23 cellular contexts compared by ENCODE assay signal in the genomic region with DNA sequence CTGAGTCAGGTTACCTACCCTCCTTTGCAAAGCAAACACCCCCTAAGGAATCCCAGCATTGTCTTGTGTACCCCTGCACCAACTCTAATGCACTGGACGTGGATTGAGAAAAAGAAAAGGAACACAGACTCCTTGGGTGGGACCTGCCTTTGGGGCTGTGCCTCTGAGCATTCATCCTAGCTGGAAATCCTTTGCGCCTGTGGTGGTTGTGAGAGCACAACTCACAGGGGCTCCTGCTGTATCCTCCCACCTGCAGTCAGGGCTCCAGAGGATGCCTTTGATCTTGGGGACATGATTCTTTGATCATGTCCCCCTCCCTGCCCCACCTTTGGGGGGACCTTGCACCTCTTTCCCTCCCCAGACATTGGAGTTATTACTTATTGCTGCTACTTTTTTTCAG.
DNase-seq lines count a peak whose midpoint lies in the region; ATAC-seq and TF ChIP-seq lines count a peak whose summit lies in the region.
"Had no signal": no experiment of that assay in that cellular context is flagged by ENCODE, and none has a peak within 500 bp of the region (broad histone marks: within the 10 kb centered on the region; RNA-seq: fewer than 3 reads in every experiment).

No MANE protein-coding gene starts in this region.

- intact Hi-C loops in psoas muscle (cut with DNase I) = no loop called here

- no peak overlapping the region for H3K4me3 ChIP-seq in endodermal cell (ENCODE audit: low read length)
- H3K4me3 ChIP-seq in psoas muscle = no peak overlapping the region
- H3K4me3 ChIP-seq in skeletal muscle tissue (ENCODE audit: low read length in 3 of 3) = no peak overlapping the region
- H3K4me3 ChIP-seq: A549; BLaER1 treated with 17β-estradiol and CSF1 and Interleukin-3, amounts not matched to agents 10 nM and 100 nM; GM23248 had no signal

- 83 to 90% methylated on average over 1 to 2 of the region's 2 CpGs for WGBS in endodermal cell (ENCODE audit: insufficient coverage in 1 of 2, insufficient read length in 1 of 2), 2 experiments
- WGBS in psoas muscle, 3 donors = 84 to 96% (median 85%) methylated on average over 2 of the region's 2 CpGs

- H3K27me3 ChIP-seq in endodermal cell (ENCODE audit: control insufficient read depth, insufficient read depth, low read length, poor library complexity, severe bottlenecking) (peaks cover 14% of the 10 kb centered on the region), psoas muscle (ENCODE audit: insufficient read depth in 3 of 3, low read length in 2 of 3) (no peaks in the 10 kb centered on the region), skeletal muscle tissue (ENCODE audit: control insufficient read depth in 3 of 3, insufficient read depth in 3 of 3, low read length in 3 of 3) (no peaks in the 10 kb centered on the region)
- H3K27me3 ChIP-seq: BLaER1 treated with 17β-estradiol and CSF1 and Interleukin-3, amounts not matched to agents 10 nM and 100 nM had no signal

- peak; percentile 37 for DNase-seq in activated CD8-positive, alpha-beta memory T cell treated with anti-CD3 and anti-CD28 coated beads, Interleukin-2, amount 50 U/mL, for 48 hours
- no peak for DNase-seq in activated CD8-positive, alpha-beta memory T cell treated with anti-CD3 and anti-CD28 coated beads, Interleukin-2, amount 10 ng/mL, durations not matched to agents 7 days and 5 days
- DNase-seq in endodermal cell = peak; percentile 33
- DNase-seq in psoas muscle = no peak
- no peak for DNase-seq in NCI-H446 treated with DMSO at 0.1 percent for 48 hours (lab: John Stamatoyannopoulos, UW)
- DNase-seq in T-cell = no peak
- DNase-seq: 8988T; ACHN; AML-193; BE2C; Calu3; CD4-positive, alpha-beta T cell; COR-L47; DMS53; GF-D8; GM23248; H7 had no signal

- H3K4me1 ChIP-seq in endodermal cell (ENCODE audit: control insufficient read depth, insufficient read depth, low read length) (no peaks in the 10 kb centered on the region), psoas muscle (peaks cover 21% of the 10 kb centered on the region), skeletal muscle tissue (ENCODE audit: control insufficient read depth in 3 of 3, insufficient read depth in 3 of 3, low read length in 3 of 3) (peaks cover 20 to 47% (median 27%) of the 10 kb centered on the region in 3 donors)
- H3K4me1 ChIP-seq: A549, BE2C had no signal

- H3K9ac ChIP-seq in endodermal cell (ENCODE audit: extremely low read depth, low read length, poor library complexity, severe bottlenecking) (no peak overlapping the region), skeletal muscle tissue (ENCODE audit: low read depth in 1 of 3, low read length in 3 of 3) (no peak overlapping the region)
- H3K9ac ChIP-seq: BLaER1 treated with 17β-estradiol and CSF1 and Interleukin-3, amounts not matched to agents 10 nM and 100 nM; GM23248 had no signal

- no peak overlapping the region for H3K27ac ChIP-seq in endodermal cell (ENCODE audit: low read depth, low read length)
- H3K27ac ChIP-seq in psoas muscle = peak overlapping the region; percentile 14
- peak overlapping the region; percentile 89 for H3K27ac ChIP-seq in skeletal muscle tissue (ENCODE audit: low read depth, low read length)
- H3K27ac ChIP-seq: A549; BLaER1 treated with 17β-estradiol and CSF1 and Interleukin-3, amounts not matched to agents 10 nM and 100 nM; GM23248 had no signal

- peaks cover 8% of the 10 kb centered on the region for H3K4me1 Mint-ChIP-seq in activated CD8-positive, alpha-beta memory T cell treated with anti-CD3 and anti-CD28 coated beads, Interleukin-2, amount 10 ng/mL, durations not matched to agents 7 days and 5 days
- H3K4me1 Mint-ChIP-seq in endodermal cell (peaks cover 7% of the 10 kb centered on the region), T-cell (no peaks in the 10 kb centered on the region)

- H3K27me3 Mint-ChIP-seq in activated CD8-positive, alpha-beta memory T cell treated with anti-CD3 and anti-CD28 coated beads, Interleukin-2, amount 10 ng/mL, durations not matched to agents 7 days and 5 days = peaks cover 30% of the 10 kb centered on the region
- H3K27me3 Mint-ChIP-seq in endodermal cell (ENCODE audit: insufficient read depth) (peaks cover 40% of the 10 kb centered on the region), T-cell (peaks cover 14 to 20% of the 10 kb centered on the region in 2 donors)

- H3K9me3 ChIP-seq in endodermal cell (ENCODE audit: control insufficient read depth, low read length) = no peaks in the 10 kb centered on the region
- H3K9me3 ChIP-seq in psoas muscle = no peaks in the 10 kb centered on the region
- H3K9me3 ChIP-seq in skeletal muscle tissue (ENCODE audit: control insufficient read depth in 3 of 3, low read length in 3 of 3) = no peaks in the 10 kb centered on the region
- H3K9me3 ChIP-seq: A549; BE2C; BLaER1 treated with 17β-estradiol and CSF1 and Interleukin-3, amounts not matched to agents 10 nM and 100 nM had no signal

- H3K9me3 Mint-ChIP-seq in activated CD8-positive, alpha-beta memory T cell treated with anti-CD3 and anti-CD28 coated beads, Interleukin-2, amount 10 ng/mL, durations not matched to agents 7 days and 5 days (ENCODE audit: low read depth) = no peaks in the 10 kb centered on the region
- H3K9me3 Mint-ChIP-seq in endodermal cell (no peaks in the 10 kb centered on the region), T-cell (no peaks in the 10 kb centered on the region)
- H3K9me3 Mint-ChIP-seq: CD4-positive, alpha-beta T cell had no signal

- no peak overlapping the region for H3K27ac Mint-ChIP-seq in activated CD8-positive, alpha-beta memory T cell treated with anti-CD3 and anti-CD28 coated beads, Interleukin-2, amount 10 ng/mL, durations not matched to agents 7 days and 5 days
- H3K27ac Mint-ChIP-seq in endodermal cell (no peak overlapping the region), T-cell (no peak overlapping the region)
- H3K27ac Mint-ChIP-seq: CD4-positive, alpha-beta T cell had no signal

- H3K36me3 Mint-ChIP-seq in activated CD8-positive, alpha-beta memory T cell treated with anti-CD3 and anti-CD28 coated beads, Interleukin-2, amount 10 ng/mL, durations not matched to agents 7 days and 5 days = no peaks in the 10 kb centered on the region
- H3K36me3 Mint-ChIP-seq in endodermal cell (ENCODE audit: low read depth) (no peaks in the 10 kb centered on the region), T-cell (no peaks in the 10 kb centered on the region)
- H3K36me3 Mint-ChIP-seq: CD14-positive monocyte had no signal

- ATAC-seq in activated CD8-positive, alpha-beta memory T cell treated with anti-CD3 and anti-CD28 coated beads, Interleukin-2, amount 10 ng/mL, durations not matched to agents 7 days and 5 days = no peak
- no peak for ATAC-seq in psoas muscle
- no peak for ATAC-seq in GM18868 (IDR thresholded peaks at IDR 0.05; ENCODE audit: unreplicated experiment)
- no peak for ATAC-seq in T-cell (replicated peaks in 1 of 4)
- ATAC-seq: A549, HCT116 had no signal

- no peak overlapping the region for H3K4me3 Mint-ChIP-seq in activated CD8-positive, alpha-beta memory T cell treated with anti-CD3 and anti-CD28 coated beads, Interleukin-2, amount 10 ng/mL, durations not matched to agents 7 days and 5 days
- H3K4me3 Mint-ChIP-seq in endodermal cell (no peak overlapping the region), T-cell (no peak overlapping the region)
- H3K4me3 Mint-ChIP-seq: CD4-positive, alpha-beta T cell had no signal

- H3K36me3 ChIP-seq in endodermal cell (ENCODE audit: control insufficient read depth, insufficient read depth, low read length) (no peaks in the 10 kb centered on the region), psoas muscle (ENCODE audit: insufficient read depth in 1 of 2, low read depth in 1 of 2) (no peaks in the 10 kb centered on the region), skeletal muscle tissue (ENCODE audit: control insufficient read depth in 3 of 3, insufficient read depth in 3 of 3, low read length in 3 of 3) (no peaks in the 10 kb centered on the region)
- H3K36me3 ChIP-seq: BE2C; BLaER1 treated with 17β-estradiol and CSF1 and Interleukin-3, amounts not matched to agents 10 nM and 100 nM had no signal

- TF ChIP-seq CTCF in endodermal cell (conservative IDR thresholded peaks at IDR 0.05) = no peak
- no peak for TF ChIP-seq CTCF in psoas muscle (IDR thresholded peaks at IDR 0.05)

- CTCF ChIA-PET in activated CD8-positive, alpha-beta memory T cell treated with anti-CD3 and anti-CD28 coated beads, Interleukin-2, amount 10 ng/mL, durations not matched to agents 7 days and 5 days (lab: Charles Lee) = no interaction called here
- CTCF ChIA-PET in T-cell (lab: Charles Lee) = interaction anchor here in 1 of 2 donors (0.9 kb wide), 1 partner anchor 346 kb away, joined by 3 read pairs; no protein-coding TSS in a partner anchor

- POLR2A ChIA-PET in T-cell (lab: Charles Lee) = no interaction called here

Comparison
In these comparisons a context has a peak if more than half of its experiments do, and no peak if none do; other contexts are left out.
1. DNase-seq: peak in activated CD8-positive, alpha-beta memory T cell treated with anti-CD3 and anti-CD28 coated beads, Interleukin-2, amount 50 U/mL, for 48 hours (single experiment) and endodermal cell (single experiment); none in activated CD8-positive, alpha-beta memory T cell treated with anti-CD3 and anti-CD28 coated beads, Interleukin-2, amount 10 ng/mL, durations not matched to agents 7 days and 5 days (single experiment), psoas muscle (0 of 2), NCI-H446 treated with DMSO at 0.1 percent for 48 hours (single experiment) and T-cell (0 of 34).